22 cellular contexts compared by ENCODE assay signal in genomic region chr1:24749886-24750285, GRCh38. TPM values are rescaled to one million over a fixed set of nuclear protein-coding genes. Genes with fewer than 3 reads are reported as not detected.
DNase-seq lines count a peak whose midpoint lies in the region; FAIRE-seq and TF ChIP-seq lines count a peak whose summit lies in the region.
"Had no signal": no experiment of that assay in that cellular context is flagged by ENCODE, and none has a peak within 500 bp of the region (broad histone marks: within the 10 kb centered on the region; RNA-seq: fewer than 3 reads in every experiment).

No MANE protein-coding gene starts in this region.

- peaks cover 2% of the 10 kb centered on the region for H3K79me1 ChIP-seq in H9 (ENCODE audit: insufficient read depth, low read depth, low read length, poor library complexity, severe bottlenecking)

- H4K8ac ChIP-seq in H9 (replicated peaks; ENCODE audit: insufficient read length, low read depth, low read length), result no peak overlapping the region

- H3K36me3 ChIP-seq in BLaER1 treated with 17β-estradiol and CSF1 and Interleukin-3, amounts not matched to agents 10 nM and 100 nM, result peaks cover 0 to 38% (median 22%) of the 10 kb centered on the region in 11 experiments; a peak in 17 of 22 replicates
- H3K36me3 ChIP-seq in KMS-11 (ENCODE audit: insufficient read depth) (no peaks in the 10 kb centered on the region), sigmoid colon (no peaks in the 10 kb centered on the region)
- H3K36me3 ChIP-seq: gastrocnemius medialis, neutrophil had no signal

- no peak overlapping the region for H3K4me3 Mint-ChIP-seq in chondrocyte (ENCODE audit: unreplicated experiment)
- no peak overlapping the region for H3K4me3 Mint-ChIP-seq in H9
- H3K4me3 Mint-ChIP-seq: activated naive CD8-positive, alpha-beta T cell treated with anti-CD3 and anti-CD28 coated beads, Interleukin-2, amount 10 ng/mL, durations not matched to agents 7 days and 5 days; T-helper 2 cell treated with Interferon-gamma antibody and Interleukin-4, amounts not matched to agents 5 μg/mL and 100 μg/mL, for 36 hours had no signal

- no peak overlapping the region for H4K91ac ChIP-seq in H9 (ENCODE audit: insufficient read length, low read depth, low read length)

- no peak overlapping the region for H2BK120ac ChIP-seq in H9 (ENCODE audit: low read depth, low read length, poor library complexity, severe bottlenecking)

- H3K27ac Mint-ChIP-seq in chondrocyte (ENCODE audit: unreplicated experiment), result peak overlapping the region; percentile 41
- no peak overlapping the region for H3K27ac Mint-ChIP-seq in H9
- H3K27ac Mint-ChIP-seq: activated naive CD8-positive, alpha-beta T cell treated with anti-CD3 and anti-CD28 coated beads, Interleukin-2, amount 10 ng/mL, durations not matched to agents 7 days and 5 days; T-helper 2 cell treated with Interferon-gamma antibody and Interleukin-4, amounts not matched to agents 5 μg/mL and 100 μg/mL, for 36 hours had no signal

- no peak overlapping the region for H4K5ac ChIP-seq in H9 (ENCODE audit: insufficient read length, low read depth, low read length)

- FAIRE-seq in HTR-8/SVneo (lab: Jason Lieb, UNC), result no peak
- FAIRE-seq: urothelium cell line had no signal

- H3K56ac ChIP-seq in H9 (ENCODE audit: insufficient read length, low read depth, low read length), result no peak overlapping the region

- H3K14ac ChIP-seq in H9 (ENCODE audit: insufficient read depth, low read length), result no peak overlapping the region

- H2AK5ac ChIP-seq in H9 (ENCODE audit: insufficient read length, low read length), result no peak overlapping the region

- peaks cover 91% of the 10 kb centered on the region for H3K79me2 ChIP-seq in KMS-11 (ENCODE audit: insufficient read depth, low read depth)
- H3K79me2 ChIP-seq in H9 (ENCODE audit: insufficient read depth, low read length), result peaks cover 72% of the 10 kb centered on the region; the same call in 1 of the 2 replicates

- H3K4me1 Mint-ChIP-seq in chondrocyte (ENCODE audit: low read depth) (peaks cover 72% of the 10 kb centered on the region), H9 (peaks cover 42 to 52% of the 10 kb centered on the region in 2 experiments)

- no peak overlapping the region for H3K18ac ChIP-seq in H9 (ENCODE audit: insufficient read length, low read depth, low read length)

- H4K20me1 ChIP-seq in BLaER1 treated with 17β-estradiol and CSF1 and Interleukin-3, amounts not matched to agents 10 nM and 100 nM, result peaks cover 73 to 88% (median 78%) of the 10 kb centered on the region in 11 experiments; a peak in 21 of 22 replicates
- peaks cover 16% of the 10 kb centered on the region for H4K20me1 ChIP-seq in KMS-11 (ENCODE audit: insufficient read depth)
- H4K20me1 ChIP-seq in H9 (ENCODE audit: control insufficient read depth, insufficient read depth, insufficient read length), result no peaks in the 10 kb centered on the region

- DNase-seq in chondrocyte (ENCODE audit: low spot score), result no peak
- DNase-seq in sigmoid colon, result no peak
- no peak for DNase-seq in Ammon's horn (ENCODE audit: low spot score)
- no peak for DNase-seq in head of caudate nucleus
- no peak for DNase-seq in H9
- DNase-seq in HTR-8/SVneo (ENCODE audit: insufficient read length, low spot score), result no peak
- DNase-seq: activated naive CD8-positive, alpha-beta T cell treated with anti-CD3 and anti-CD28 coated beads, Interleukin-2, amount 10 ng/mL, durations not matched to agents 7 days and 5 days; body of pancreas; C1 segment of cervical spinal cord; effector memory CD4-positive, alpha-beta T cell; gastrocnemius medialis; NCI-H510A; NK-92 treated with Interleukin-12 subunit alpha and Interleukin-12 subunit beta, amount 100 ng/mL, for 24 hours; RPMI8226 had no signal

- H3K27me3 ChIP-seq in BLaER1 treated with 17β-estradiol and CSF1 and Interleukin-3, amounts not matched to agents 10 nM and 100 nM, result no peaks in the 10 kb centered on the region
- H3K27me3 ChIP-seq in KMS-11 (ENCODE audit: insufficient read depth, low read depth) (no peaks in the 10 kb centered on the region), sigmoid colon (no peaks in the 10 kb centered on the region), H9 (ENCODE audit: insufficient read depth, low read length) (no peaks in the 10 kb centered on the region)
- H3K27me3 ChIP-seq: body of pancreas had no signal

- H2BK20ac ChIP-seq in H9 (ENCODE audit: low read depth, low read length, poor library complexity, severe bottlenecking), result no peak overlapping the region

- H3T11ph ChIP-seq in H9 (ENCODE audit: low read length), result no peak overlapping the region

- H3K4me1 ChIP-seq in BLaER1 treated with 17β-estradiol and CSF1 and Interleukin-3, amounts not matched to agents 10 nM and 100 nM, result peaks cover 32 to 77% (median 47%) of the 10 kb centered on the region in 10 experiments
- peaks cover 59% of the 10 kb centered on the region for H3K4me1 ChIP-seq in KMS-11 (ENCODE audit: low read depth, poor library complexity, severe bottlenecking)
- peaks cover 0 to 76% (median 73%) of the 10 kb centered on the region in 4 donors for H3K4me1 ChIP-seq in sigmoid colon
- H3K4me1 ChIP-seq in H9 (ENCODE audit: insufficient read depth, low read length), result peaks cover 5% of the 10 kb centered on the region

- no peak overlapping the region for H3K9ac ChIP-seq in BLaER1 treated with 17β-estradiol and CSF1 and Interleukin-3, amounts not matched to agents 10 nM and 100 nM
- H3K9ac ChIP-seq in KMS-11, result no peak overlapping the region
- H3K9ac ChIP-seq in H9 (ENCODE audit: extremely low read depth, insufficient read length, low read length), result no peak overlapping the region

- H3K4ac ChIP-seq in H9 (ENCODE audit: low read depth, low read length), result no peak overlapping the region

- peak overlapping the region in 10 of 11 experiments; percentile 70 to 98 (median 84); a peak in 13 of 22 replicates for H3K4me2 ChIP-seq in BLaER1 treated with 17β-estradiol and CSF1 and Interleukin-3, amounts not matched to agents 10 nM and 100 nM
- H3K4me2 ChIP-seq in KMS-11 (peak overlapping the region; percentile 93), H9 (ENCODE audit: insufficient read depth, insufficient read length, low read length) (no peak overlapping the region)

- H2BK12ac ChIP-seq in H9 (ENCODE audit: insufficient read length, low read depth, low read length), result no peak overlapping the region

- no peak overlapping the region for H2BK5ac ChIP-seq in H9 (ENCODE audit: insufficient read length, low read length)

- no peak overlapping the region for H2BK15ac ChIP-seq in H9 (ENCODE audit: low read depth, low read length)

- 91 to 94% methylated on average over 8 of the region's 8 CpGs for WGBS in sigmoid colon, 2 donors
- WGBS in H9 (ENCODE audit: extremely low coverage, insufficient read length, low lambda C conversion rate), result no CpG with 5 or more reads among the region's 8 CpGs

- no peak overlapping the region for H3K4me3 ChIP-seq in BLaER1 treated with 17β-estradiol and CSF1 and Interleukin-3, amounts not matched to agents 10 nM and 100 nM
- H3K4me3 ChIP-seq in KMS-11 (IDR thresholded peaks at IDR 0.05; ENCODE audit: insufficient read depth, low read depth, low read length) (no peak overlapping the region), sigmoid colon (no peak overlapping the region)
- H3K4me3 ChIP-seq: body of pancreas, gastrocnemius medialis, lung, SK-N-MC had no signal

- H2AFZ ChIP-seq in KMS-11 (ENCODE audit: low read depth) (no peak overlapping the region), H9 (ENCODE audit: low read length) (no peak overlapping the region)

- H3K23ac ChIP-seq in H9 (ENCODE audit: insufficient read length, low read depth, low read length), result no peak overlapping the region

- TF ChIP-seq CTCF in KMS-11 (conservative IDR thresholded peaks at IDR 0.05; ENCODE audit: low read depth, low read length) (no peak), chondrocyte (IDR thresholded peaks at IDR 0.05) (no peak), sigmoid colon (IDR thresholded peaks at IDR 0.05) (no peak), H9 (conservative IDR thresholded peaks at IDR 0.05) (no peak)

- TF ChIP-seq EP300 in sigmoid colon (IDR thresholded peaks at IDR 0.05), result no peak

- H3K9me3 Mint-ChIP-seq in chondrocyte (ENCODE audit: low read depth), result no peaks in the 10 kb centered on the region
- H3K9me3 Mint-ChIP-seq in H9, result no peaks in the 10 kb centered on the region; a peak in 2 of 5 replicates
- H3K9me3 Mint-ChIP-seq: activated naive CD8-positive, alpha-beta T cell treated with anti-CD3 and anti-CD28 coated beads, Interleukin-2, amount 10 ng/mL, durations not matched to agents 7 days and 5 days; T-helper 2 cell treated with Interferon-gamma antibody and Interleukin-4, amounts not matched to agents 5 μg/mL and 100 μg/mL, for 36 hours had no signal

- H3K23me2 ChIP-seq in H9 (ENCODE audit: insufficient read length, low read depth, low read length, poor library complexity, severe bottlenecking), result peaks cover 3% of the 10 kb centered on the region

- H3K27me3 Mint-ChIP-seq in chondrocyte (ENCODE audit: low read depth) (no peaks in the 10 kb centered on the region), H9 (ENCODE audit: low read depth) (no peaks in the 10 kb centered on the region)

- peaks cover 6% of the 10 kb centered on the region for H3K36me3 Mint-ChIP-seq in chondrocyte (ENCODE audit: low read depth)
- peaks cover 23 to 44% (median 30%) of the 10 kb centered on the region in 3 experiments for H3K36me3 Mint-ChIP-seq in H9 (ENCODE audit: insufficient read depth in 1 of 3, low read depth in 3 of 3)
- H3K36me3 Mint-ChIP-seq: activated naive CD8-positive, alpha-beta T cell treated with anti-CD3 and anti-CD28 coated beads, Interleukin-2, amount 10 ng/mL, durations not matched to agents 7 days and 5 days had no signal

- peaks cover 0 to 5% (median 0%) of the 10 kb centered on the region in 11 experiments; a peak in 2 of 22 replicates for H3K9me3 ChIP-seq in BLaER1 treated with 17β-estradiol and CSF1 and Interleukin-3, amounts not matched to agents 10 nM and 100 nM (replicated peaks in 1 of 11)
- H3K9me3 ChIP-seq in sigmoid colon (no peaks in the 10 kb centered on the region), H9 (ENCODE audit: control insufficient read depth, low read depth, low read length) (no peaks in the 10 kb centered on the region)
- H3K9me3 ChIP-seq: body of pancreas, gastrocnemius medialis, neutrophil had no signal

- intact Hi-C loops in sigmoid colon (cut with DNase I) (loop anchor here (5.0 kb wide), 2 partner anchors 58 to 108 kb away; partner anchors contain the start of gene SRRM1), head of caudate nucleus (cut with DNase I) (loop anchor here (5.0 kb wide), 1 partner anchor 77 kb away; no protein-coding TSS in a partner anchor)

- H3K27ac ChIP-seq in BLaER1 treated with 17β-estradiol and CSF1 and Interleukin-3, amounts not matched to agents 10 nM and 100 nM, result no peak overlapping the region; a peak in 1 of 22 replicates
- H3K27ac ChIP-seq in KMS-11 (peak overlapping the region; percentile 81; the same call in 1 of the 2 replicates), sigmoid colon (peak overlapping the region; percentile 95 to 100 (median 99)), H9 (ENCODE audit: insufficient read length, low read depth, low read length) (no peak overlapping the region)
- H3K27ac ChIP-seq: body of pancreas, neutrophil, SK-N-MC, VCaP had no signal

- TF ChIP-seq POLR2A in sigmoid colon (IDR thresholded peaks at IDR 0.05), result no peak

RNA-seq across cellular contexts. Expression of gene CLIC4, which starts 4.6 kb away (rescaled TPM):
- total RNA-seq in chondrocyte (282 to 430 TPM (median 411 TPM) in 3 replicates), sigmoid colon (100 to 1,000 TPM; 334 to 443 (median 385) TPM), H9 (2021) (230 and 240 TPM in 2 replicates)
- 10 to 100 TPM; 37.8 to 39.9 (median 37.9) TPM for polyA plus RNA-seq in sigmoid colon

Comparison
In these comparisons a context has a peak if more than half of its experiments do, and no peak if none do; other contexts are left out.
1. H3K27ac ChIP-seq: peak in KMS-11 (single experiment) and sigmoid colon (4 of 4); none in BLaER1 treated with 17β-estradiol and CSF1 and Interleukin-3, amounts not matched to agents 10 nM and 100 nM (0 of 11) and H9 (single experiment).